ENCODE assay signal across 17 cellular contexts in the genomic region with DNA sequence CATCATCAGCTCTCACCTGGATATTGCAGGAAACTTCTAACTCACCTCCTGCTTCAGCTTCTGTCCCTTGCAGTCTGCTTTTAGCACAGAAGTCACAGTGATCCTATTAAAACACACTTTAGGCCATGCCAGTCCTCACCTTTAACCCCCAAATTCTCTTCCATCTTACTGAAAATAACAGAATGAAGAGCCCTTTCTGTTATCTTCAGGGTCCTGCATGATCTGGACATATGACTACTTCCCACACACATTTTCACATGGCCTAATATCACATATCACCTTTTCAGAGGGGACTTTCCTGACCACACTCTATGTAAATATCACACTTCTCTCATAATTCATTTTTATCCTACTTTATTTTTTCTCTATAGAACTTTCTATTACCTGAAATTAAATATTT.
DNase-seq lines count a peak whose midpoint lies in the region; ATAC-seq and TF ChIP-seq lines count a peak whose summit lies in the region.
"Had no signal": no experiment of that assay in that cellular context is flagged by ENCODE, and none has a peak within 500 bp of the region (broad histone marks: within the 10 kb centered on the region; RNA-seq: fewer than 3 reads in every experiment).

No MANE protein-coding gene starts in this region.

- peak overlapping the region; percentile 36; the same call in 1 of the 2 replicates for H3K4me3 ChIP-seq in GM08714 (ENCODE audit: low read length)
- no peak overlapping the region for H3K4me3 ChIP-seq in breast epithelium
- no peak overlapping the region for H3K4me3 ChIP-seq in upper lobe of left lung
- H3K4me3 ChIP-seq in H7 (ENCODE audit: insufficient read depth, low read depth, low read length) = no peak overlapping the region
- H3K4me3 ChIP-seq: prostate gland had no signal

- H3K36me3 ChIP-seq in breast epithelium (no peaks in the 10 kb centered on the region), upper lobe of left lung (no peaks in the 10 kb centered on the region), H7 (replicated peaks; ENCODE audit: control insufficient read depth, insufficient read depth, low read length) (no peaks in the 10 kb centered on the region)
- H3K36me3 ChIP-seq: prostate gland had no signal

- H3K27ac ChIP-seq in breast epithelium (no peak overlapping the region), upper lobe of left lung (no peak overlapping the region)
- H3K27ac ChIP-seq: prostate gland had no signal

- H3K27me3 ChIP-seq in breast epithelium (no peaks in the 10 kb centered on the region), upper lobe of left lung (no peaks in the 10 kb centered on the region), H7 (ENCODE audit: control insufficient read depth, insufficient read depth, low read length) (no peaks in the 10 kb centered on the region)

- H3K9me3 ChIP-seq in breast epithelium (no peaks in the 10 kb centered on the region), upper lobe of left lung (no peaks in the 10 kb centered on the region)
- H3K9me3 ChIP-seq: prostate gland had no signal

- TF ChIP-seq CTCF in breast epithelium (IDR thresholded peaks at IDR 0.05) = no peak
- TF ChIP-seq CTCF in upper lobe of left lung (IDR thresholded peaks at IDR 0.05) = no peak

- TF ChIP-seq POLR2A in breast epithelium (IDR thresholded peaks at IDR 0.05) (no peak), upper lobe of left lung (IDR thresholded peaks at IDR 0.05) (no peak)

- DNase-seq in breast epithelium (ENCODE audit: low spot score in 2 of 2) = no peak
- DNase-seq in upper lobe of left lung = no peak
- no peak for DNase-seq in NCI-H526 treated with DMSO at 0.1 percent for 48 hours (lab: John Stamatoyannopoulos, UW)
- DNase-seq in H7 = no peak
- DNase-seq: activated CD4-positive, alpha-beta T cell treated with anti-CD3 and anti-CD28 coated beads for 48 hours; effector memory CD4-positive, alpha-beta T cell; foreskin fibroblast; immature natural killer cell; NCI-H1092; NCI-H524 treated with DMSO at 0.1 percent for 48 hours; T-helper 2 cell; trophoblast cell had no signal

- H3K4me1 ChIP-seq in breast epithelium (no peaks in the 10 kb centered on the region), upper lobe of left lung (peaks cover 0 to 4% (median under 1%) of the 10 kb centered on the region in 4 donors)
- H3K4me1 ChIP-seq: prostate gland had no signal

- intact Hi-C loops in breast epithelium (cut with DNase I; ENCODE audit: low total_unique reads) = no loop called here

- peak; percentile 72 for ATAC-seq in GM19035 (IDR thresholded peaks at IDR 0.05; ENCODE audit: unreplicated experiment)
- ATAC-seq in HG02642 (IDR thresholded peaks at IDR 0.05; ENCODE audit: poor library complexity, unreplicated experiment) = peak; percentile 57
- ATAC-seq in HG03442 (IDR thresholded peaks at IDR 0.05; ENCODE audit: unreplicated experiment) = peak; percentile 72
- ATAC-seq in upper lobe of left lung (ENCODE audit: low FRiP score in 2 of 2) = no peak

- no peak for TF ChIP-seq EP300 in upper lobe of left lung (IDR thresholded peaks at IDR 0.05)

Comparison
In these comparisons a context has a peak if more than half of its experiments do, and no peak if none do; other contexts are left out.
1. ATAC-seq: peak in GM19035 (single experiment), HG02642 (single experiment) and HG03442 (single experiment); none in upper lobe of left lung (0 of 2).